8 cellular contexts compared by ENCODE assay signal in genomic region chr12:25186788-25187397, GRCh38. TPM values are rescaled to one million over a fixed set of nuclear protein-coding genes. Genes with fewer than 3 reads are reported as not detected.
DNase-seq lines count a peak whose midpoint lies in the region; ATAC-seq lines count a peak whose summit lies in the region.

No MANE protein-coding gene starts in this region.

- ATAC-seq in GM19328 (IDR thresholded peaks at IDR 0.05; ENCODE audit: unreplicated experiment) (peak; percentile 90), HG03139 (IDR thresholded peaks at IDR 0.05; ENCODE audit: unreplicated experiment) (peak; percentile 70)
- ATAC-seq in activated naive CD8-positive, alpha-beta T cell treated with anti-CD3 and anti-CD28 coated beads, Interleukin-2, amount 50 U/mL, for 24 hours, result peak; percentile 87

- H3K4me3 Mint-ChIP-seq in activated naive CD8-positive, alpha-beta T cell treated with anti-CD3 and anti-CD28 coated beads, Interleukin-2, amount 50 U/mL, for 24 hours, result peak overlapping the region; percentile 76

- peaks cover 26% of the 10 kb centered on the region for H3K4me1 Mint-ChIP-seq in activated naive CD8-positive, alpha-beta T cell treated with anti-CD3 and anti-CD28 coated beads, Interleukin-2, amount 50 U/mL, for 24 hours

- DNase-seq in ACHN (peak; percentile 53), occipital lobe (lab: John Stamatoyannopoulos, UW) (no peak), hepatic stellate cell (ENCODE audit: low spot score) (no peak), COLO668 (lab: John Stamatoyannopoulos, UW; ENCODE audit: unreplicated experiment) (no peak)
- DNase-seq in activated naive CD8-positive, alpha-beta T cell treated with anti-CD3 and anti-CD28 coated beads, Interleukin-2, amount 50 U/mL, for 24 hours, result no peak
- no peak for DNase-seq in effector CD8-positive, alpha-beta T cell (lab: John Stamatoyannopoulos, UW)

- in situ Hi-C loops in ACHN (cut with HindIII; ENCODE audit: low pct_ligation_motif_present, low pct_unique_long_range_greater_than_20kb, low sequenced_read_pairs), result no loop called here

- no peaks in the 10 kb centered on the region for H3K27me3 Mint-ChIP-seq in activated naive CD8-positive, alpha-beta T cell treated with anti-CD3 and anti-CD28 coated beads, Interleukin-2, amount 50 U/mL, for 24 hours

- no peaks in the 10 kb centered on the region for H3K9me3 Mint-ChIP-seq in activated naive CD8-positive, alpha-beta T cell treated with anti-CD3 and anti-CD28 coated beads, Interleukin-2, amount 50 U/mL, for 24 hours

- H3K27ac Mint-ChIP-seq in activated naive CD8-positive, alpha-beta T cell treated with anti-CD3 and anti-CD28 coated beads, Interleukin-2, amount 50 U/mL, for 24 hours, result peak overlapping the region; percentile 79

- peaks cover 1% of the 10 kb centered on the region for H3K36me3 Mint-ChIP-seq in activated naive CD8-positive, alpha-beta T cell treated with anti-CD3 and anti-CD28 coated beads, Interleukin-2, amount 50 U/mL, for 24 hours (ENCODE audit: low read depth)

RNA-seq across cellular contexts. Expression of gene DNAI7, which starts 8.1 kb away (rescaled TPM):
- 3.4 TPM for total RNA-seq in occipital lobe

RNA-seq across cellular contexts. Expression of gene ETFRF1, which starts 8.1 kb away (rescaled TPM):
- total RNA-seq in occipital lobe, result 32.0 TPM
